ENCODE assay signal across 14 cellular contexts in the genomic region with DNA sequence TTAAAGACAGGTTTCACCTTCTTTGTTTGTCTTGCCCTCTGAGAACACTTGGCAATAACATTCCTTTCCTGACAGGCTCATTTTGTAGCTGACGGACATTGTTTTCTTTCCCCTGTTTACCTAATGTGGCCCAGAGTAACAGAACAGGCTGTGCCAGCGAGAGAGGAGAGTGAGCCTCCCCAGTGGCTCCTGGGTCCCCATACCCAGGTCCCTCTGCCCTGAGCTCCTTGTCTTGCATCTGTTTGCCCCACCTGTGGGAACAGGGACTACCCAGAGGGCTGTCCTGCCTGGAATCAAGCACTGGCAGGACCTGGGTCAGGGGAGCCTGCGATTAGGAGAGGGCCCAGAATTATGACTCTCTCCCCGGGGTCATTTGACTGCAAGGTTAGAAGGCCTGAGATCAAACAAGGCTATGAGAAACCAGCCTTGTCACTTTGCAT.
DNase-seq lines count a peak whose midpoint lies in the region; ATAC-seq, FAIRE-seq and TF ChIP-seq lines count a peak whose summit lies in the region.
"Had no signal": no experiment of that assay in that cellular context is flagged by ENCODE, and none has a peak within 500 bp of the region (broad histone marks: within the 10 kb centered on the region; RNA-seq: fewer than 3 reads in every experiment).

No MANE protein-coding gene starts in this region.

- DNase-seq in A549 (ENCODE audit: low read depth in 1 of 2, low spot score in 1 of 2), result no peak
- DNase-seq in trophoblast cell, result no peak
- DNase-seq in tibial artery, result no peak
- DNase-seq in activated CD4-positive, alpha-beta T cell treated with anti-CD3 and anti-CD28 coated beads for 36 hours, result no peak
- no peak for DNase-seq in OCI-M1 (lab: John Stamatoyannopoulos, UW)
- DNase-seq: activated naive CD4-positive, alpha-beta T cell treated with anti-CD3 and anti-CD28 coated beads, Interleukin-2, amount 10 ng/mL, durations not matched to agents 7 days and 5 days; cerebellar nuclear complex; stimulated activated naive CD8-positive, alpha-beta T cell treated with anti-CD3 and anti-CD28 coated beads, Interleukin-15, amount 100 ng/mL, for 72 hours; WERI-Rb-1 had no signal

- TF ChIP-seq POLR2A in A549 (IDR thresholded peaks at IDR 0.05; ENCODE audit: low read length), result no peak

- H3K9me3 ChIP-seq in A549 (no peaks in the 10 kb centered on the region), trophoblast cell (ENCODE audit: insufficient read depth, low read depth, low read length) (peaks cover 1% of the 10 kb centered on the region), tibial artery (no peaks in the 10 kb centered on the region)

- TF ChIP-seq CTCF in A549 (IDR thresholded peaks at IDR 0.05) (no peak), brain (conservative IDR thresholded peaks at IDR 0.05) (no peak), tibial artery (IDR thresholded peaks at IDR 0.05) (no peak)

- peak overlapping the region; percentile 12 for H2AFZ ChIP-seq in trophoblast cell (ENCODE audit: insufficient read depth, low read length, poor library complexity)

- TF ChIP-seq RAD21 in A549 (conservative IDR thresholded peaks at IDR 0.05 in 1 of 2, IDR thresholded peaks at IDR 0.05 in 1 of 2), result no peak

- ATAC-seq in A549 (no peak), HG02938 (IDR thresholded peaks at IDR 0.05; ENCODE audit: unreplicated experiment) (no peak)
- no peak for ATAC-seq in activated CD4-positive, alpha-beta T cell treated with anti-CD3 and anti-CD28 coated beads for 36 hours
- ATAC-seq: HCT116; stimulated activated naive CD8-positive, alpha-beta T cell treated with anti-CD3 and anti-CD28 coated beads, Interleukin-15, amount 100 ng/mL, for 72 hours had no signal

- 82% methylated on average over 4 of the region's 4 CpGs for whole genome bisulfite sequencing in A549 (ENCODE audit: missing lambda C conversion rate)
- no CpG with 5 or more reads among the region's 4 CpGs for WGBS in trophoblast cell (ENCODE audit: extremely low coverage, insufficient coverage, insufficient read length)

- peak overlapping the region; percentile 53 for H4K91ac ChIP-seq in trophoblast cell (ENCODE audit: low read depth, low read length)

- TF ChIP-seq EP300 in A549 (IDR thresholded peaks at IDR 0.05), result no peak

- peak overlapping the region; percentile 9 for H3K4ac ChIP-seq in trophoblast cell (ENCODE audit: low read depth, low read length)

- peak overlapping the region; percentile 81 for H2BK120ac ChIP-seq in trophoblast cell (ENCODE audit: insufficient read depth, low read length, poor library complexity)

- H3K9me3 Mint-ChIP-seq in brain, result peaks cover 0 to 14% (median 13%) of the 10 kb centered on the region in 5 experiments
- H3K9me3 Mint-ChIP-seq in activated CD4-positive, alpha-beta T cell treated with anti-CD3 and anti-CD28 coated beads for 36 hours (ENCODE audit: low read depth), result no peaks in the 10 kb centered on the region
- H3K9me3 Mint-ChIP-seq: activated naive CD4-positive, alpha-beta T cell treated with anti-CD3 and anti-CD28 coated beads, Interleukin-2, amount 10 ng/mL, durations not matched to agents 7 days and 5 days; stimulated activated naive CD8-positive, alpha-beta T cell treated with anti-CD3 and anti-CD28 coated beads, Interleukin-15, amount 100 ng/mL, for 72 hours had no signal

- H4K12ac ChIP-seq in trophoblast cell (ENCODE audit: low read depth, low read length), result no peak overlapping the region

- no peak for FAIRE-seq in A549 (lab: Jason Lieb, UNC)

- CTCF ChIA-PET in A549 (lab: Yijun Ruan, JAX), result interaction anchor here (0.8 to 2.2 kb wide), 4 partner anchors 8 to 219 kb away, joined by 3 to 5 read pairs (median 4); no protein-coding TSS in a partner anchor
- CTCF ChIA-PET in activated CD4-positive, alpha-beta T cell treated with anti-CD3 and anti-CD28 coated beads for 36 hours (lab: Charles Lee), result no interaction called here

- H3K36me3 ChIP-seq in trophoblast cell (ENCODE audit: control insufficient read depth in 1 of 2, insufficient read depth in 2 of 2, low read length in 2 of 2), result no peaks in the 10 kb centered on the region
- no peaks in the 10 kb centered on the region for H3K36me3 ChIP-seq in tibial artery
- H3K36me3 ChIP-seq: WERI-Rb-1 had no signal

- peak overlapping the region; percentile 62 for H2AK5ac ChIP-seq in trophoblast cell (ENCODE audit: low read length)

- intact Hi-C loops in tibial artery (cut with DNase I; ENCODE audit: low total_unique reads), result no loop called here
- intact Hi-C loops in activated CD4-positive, alpha-beta T cell treated with anti-CD3 and anti-CD28 coated beads for 36 hours (cut with DNase I, micrococcal nuclease), result no loop called here

- peak overlapping the region; percentile 63 for H3K14ac ChIP-seq in trophoblast cell (ENCODE audit: low read length)

- H3K4me2 ChIP-seq in A549 (no peak overlapping the region), trophoblast cell (ENCODE audit: low read length) (no peak overlapping the region)

- peak overlapping the region; percentile 63 for H2BK12ac ChIP-seq in trophoblast cell (ENCODE audit: low read length)

- peak overlapping the region; percentile 79 to 96 (median 88) for H3K27ac Mint-ChIP-seq in brain
- no peak overlapping the region for H3K27ac Mint-ChIP-seq in activated CD4-positive, alpha-beta T cell treated with anti-CD3 and anti-CD28 coated beads for 36 hours
- H3K27ac Mint-ChIP-seq: activated naive CD4-positive, alpha-beta T cell treated with anti-CD3 and anti-CD28 coated beads, Interleukin-2, amount 10 ng/mL, durations not matched to agents 7 days and 5 days; stimulated activated naive CD8-positive, alpha-beta T cell treated with anti-CD3 and anti-CD28 coated beads, Interleukin-15, amount 100 ng/mL, for 72 hours had no signal

- H3K4me1 ChIP-seq in A549 (peaks cover 18% of the 10 kb centered on the region), trophoblast cell (ENCODE audit: control insufficient read depth in 1 of 2, insufficient read depth in 2 of 2, low read length in 2 of 2) (peaks cover 17 to 27% of the 10 kb centered on the region in 2 experiments), tibial artery (peaks cover 0 to 19% (median 6%) of the 10 kb centered on the region in 4 donors)

- H3K23ac ChIP-seq in trophoblast cell (ENCODE audit: low read length), result no peak overlapping the region

- H3K27me3 Mint-ChIP-seq in brain, result no peaks in the 10 kb centered on the region
- H3K27me3 Mint-ChIP-seq in activated CD4-positive, alpha-beta T cell treated with anti-CD3 and anti-CD28 coated beads for 36 hours, result no peaks in the 10 kb centered on the region
- H3K27me3 Mint-ChIP-seq: activated naive CD4-positive, alpha-beta T cell treated with anti-CD3 and anti-CD28 coated beads, Interleukin-2, amount 10 ng/mL, durations not matched to agents 7 days and 5 days; stimulated activated naive CD8-positive, alpha-beta T cell treated with anti-CD3 and anti-CD28 coated beads, Interleukin-15, amount 100 ng/mL, for 72 hours had no signal

- H3K4me3 Mint-ChIP-seq in brain, result peak overlapping the region in 1 of 5 experiments; percentile 45
- no peak overlapping the region for H3K4me3 Mint-ChIP-seq in activated CD4-positive, alpha-beta T cell treated with anti-CD3 and anti-CD28 coated beads for 36 hours
- H3K4me3 Mint-ChIP-seq: activated naive CD4-positive, alpha-beta T cell treated with anti-CD3 and anti-CD28 coated beads, Interleukin-2, amount 10 ng/mL, durations not matched to agents 7 days and 5 days; stimulated activated naive CD8-positive, alpha-beta T cell treated with anti-CD3 and anti-CD28 coated beads, Interleukin-15, amount 100 ng/mL, for 72 hours had no signal

- H3K27ac ChIP-seq in A549, result peak overlapping the region; percentile 18 to 74; a peak in 4 of 6 replicates
- H3K27ac ChIP-seq in layer of hippocampus (ENCODE audit: low read depth, low read length), result peak overlapping the region; percentile 74
- no peak overlapping the region for H3K27ac ChIP-seq in trophoblast cell (ENCODE audit: low read depth, low read length)
- H3K27ac ChIP-seq in tibial artery, result no peak overlapping the region
- H3K27ac ChIP-seq: WERI-Rb-1 had no signal

- H3K36me3 Mint-ChIP-seq in brain, result peaks cover 3% of the 10 kb centered on the region
- H3K36me3 Mint-ChIP-seq in activated CD4-positive, alpha-beta T cell treated with anti-CD3 and anti-CD28 coated beads for 36 hours (ENCODE audit: low read depth), result no peaks in the 10 kb centered on the region
- H3K36me3 Mint-ChIP-seq: activated naive CD4-positive, alpha-beta T cell treated with anti-CD3 and anti-CD28 coated beads, Interleukin-2, amount 10 ng/mL, durations not matched to agents 7 days and 5 days had no signal

- peak overlapping the region; percentile 10 for H3K18ac ChIP-seq in trophoblast cell (ENCODE audit: low read length)

- H3K79me1 ChIP-seq in trophoblast cell (ENCODE audit: low read length), result peaks cover 32% of the 10 kb centered on the region

- no peaks in the 10 kb centered on the region for H3K79me2 ChIP-seq in trophoblast cell (ENCODE audit: control insufficient read depth, insufficient read depth, low read length, poor library complexity)

- H3K27me3 ChIP-seq in layer of hippocampus (ENCODE audit: control insufficient read depth, insufficient read depth, low read length), result no peaks in the 10 kb centered on the region
- no peaks in the 10 kb centered on the region for H3K27me3 ChIP-seq in trophoblast cell (ENCODE audit: insufficient read depth, low read length)
- H3K27me3 ChIP-seq in tibial artery, result no peaks in the 10 kb centered on the region

- H3K9ac ChIP-seq in trophoblast cell (ENCODE audit: low read length), result no peak overlapping the region

- H4K8ac ChIP-seq in trophoblast cell (ENCODE audit: low read depth, low read length), result no peak overlapping the region

- peak overlapping the region; percentile 11 for H2BK5ac ChIP-seq in trophoblast cell (ENCODE audit: low read depth, low read length, poor library complexity)

- POLR2A ChIA-PET in A549 (lab: Yijun Ruan, JAX), result no interaction called here
- POLR2A ChIA-PET in activated CD4-positive, alpha-beta T cell treated with anti-CD3 and anti-CD28 coated beads for 36 hours (lab: Charles Lee), result no interaction called here

- H3K4me1 Mint-ChIP-seq in brain, result peaks cover 63% of the 10 kb centered on the region
- H3K4me1 Mint-ChIP-seq in activated CD4-positive, alpha-beta T cell treated with anti-CD3 and anti-CD28 coated beads for 36 hours, result peaks cover 9% of the 10 kb centered on the region

- H3K4me3 ChIP-seq in A549 (no peak overlapping the region), trophoblast cell (ENCODE audit: low read depth, low read length) (no peak overlapping the region), tibial artery (no peak overlapping the region)
- H3K4me3 ChIP-seq: skin epidermis had no signal

TF ChIP-seq in A549, 52 proteins besides CTCF, POLR2A, EP300 and RAD21 (continues in another document):
- TF ChIP-seq, protein P1, sequence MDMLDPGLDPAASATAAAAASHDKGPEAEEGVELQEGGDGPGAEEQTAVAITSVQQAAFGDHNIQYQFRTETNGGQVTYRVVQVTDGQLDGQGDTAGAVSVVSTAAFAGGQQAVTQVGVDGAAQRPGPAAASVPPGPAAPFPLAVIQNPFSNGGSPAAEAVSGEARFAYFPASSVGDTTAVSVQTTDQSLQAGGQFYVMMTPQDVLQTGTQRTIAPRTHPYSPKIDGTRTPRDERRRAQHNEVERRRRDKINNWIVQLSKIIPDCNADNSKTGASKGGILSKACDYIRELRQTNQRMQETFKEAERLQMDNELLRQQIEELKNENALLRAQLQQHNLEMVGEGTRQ (IDR thresholded peaks at IDR 0.05), result no peak
- TF ChIP-seq EHMT2 (IDR thresholded peaks at IDR 0.05; ENCODE audit: low read depth) (no peak), TP53 (CRISPR knock-in tag; IDR thresholded peaks at IDR 0.05) (no peak), ZSCAN20 (CRISPR knock-in tag; IDR thresholded peaks at IDR 0.05) (no peak)

Comparison
In these comparisons a context has a peak if more than half of its experiments do, and no peak if none do; other contexts are left out.
1. H3K27ac ChIP-seq: peak in A549 (2 of 2) and layer of hippocampus (single experiment); none in trophoblast cell (single experiment) and tibial artery (0 of 2).